In genomic region chr7:26471676-26472075, GRCh38 we compare ENCODE assay signal across 23 cellular contexts.
"Had no signal": no experiment of that assay in that cellular context is flagged by ENCODE, and none has a peak within 500 bp of the region (broad histone marks: within the 10 kb centered on the region; RNA-seq: fewer than 3 reads in every experiment).

No MANE protein-coding gene starts in this region.

- H3K27me3 Mint-ChIP-seq: dendritic cell treated with granulocyte-macrophage colony-stimulating factor and Interleukin-4, amounts not matched to agents 40 ng/mL and 50 ng/mL, for 4 days had no signal

- H3K4me3 ChIP-seq: colonic mucosa, dorsolateral prefrontal cortex, esophagus muscularis mucosa, esophagus squamous epithelium, gastrocnemius medialis, gastroesophageal sphincter, heart left ventricle, heart right ventricle had no signal

- H3K4me1 Mint-ChIP-seq: endodermal cell had no signal

- H3K27me3 ChIP-seq: colonic mucosa, gastrocnemius medialis had no signal

- H3K4me1 ChIP-seq: colonic mucosa, esophagus muscularis mucosa, esophagus squamous epithelium, foreskin keratinocyte, gastrocnemius medialis, gastroesophageal sphincter, heart left ventricle, heart right ventricle had no signal

- H3K4me3 Mint-ChIP-seq: dendritic cell treated with granulocyte-macrophage colony-stimulating factor and Interleukin-4, amounts not matched to agents 40 ng/mL and 50 ng/mL, for 4 days; effector memory CD8-positive, alpha-beta T cell; endodermal cell had no signal

- H3K36me3 ChIP-seq: colonic mucosa, esophagus muscularis mucosa, esophagus squamous epithelium, gastrocnemius medialis, gastroesophageal sphincter, heart left ventricle, heart right ventricle had no signal

- H3K27ac ChIP-seq: colonic mucosa, dorsolateral prefrontal cortex, epithelial cell of prostate, esophagus muscularis mucosa, esophagus squamous epithelium, foreskin keratinocyte, gastrocnemius medialis, gastroesophageal sphincter, heart left ventricle, heart right ventricle had no signal

- H3K9me3 ChIP-seq: colonic mucosa, esophagus muscularis mucosa, esophagus squamous epithelium, gastrocnemius medialis, gastroesophageal sphincter, heart left ventricle, heart right ventricle had no signal

- DNase-seq: colonic mucosa; cortex of kidney; dermis blood vessel endothelial cell; dorsolateral prefrontal cortex; effector CD4-positive, alpha-beta T cell; effector CD8-positive, alpha-beta T cell; effector memory CD4-positive, alpha-beta T cell; effector memory CD8-positive, alpha-beta T cell; endodermal cell; erythroblast; esophagus squamous epithelium; foreskin fibroblast; foreskin keratinocyte; foreskin melanocyte; gastrocnemius medialis; head of caudate nucleus; heart left ventricle; heart right ventricle had no signal

- H3K27ac Mint-ChIP-seq: dendritic cell treated with granulocyte-macrophage colony-stimulating factor and Interleukin-4, amounts not matched to agents 40 ng/mL and 50 ng/mL, for 4 days; effector memory CD8-positive, alpha-beta T cell; endodermal cell had no signal

- H3K9me3 Mint-ChIP-seq: dendritic cell treated with granulocyte-macrophage colony-stimulating factor and Interleukin-4, amounts not matched to agents 40 ng/mL and 50 ng/mL, for 4 days; effector memory CD8-positive, alpha-beta T cell; endodermal cell had no signal

- ATAC-seq: effector memory CD8-positive, alpha-beta T cell; esophagus mucosa; foreskin keratinocyte; gastrocnemius medialis; gastroesophageal sphincter; heart left ventricle; heart right ventricle had no signal
